Comparison of ENCODE assay signal across 28 cellular contexts in genomic region chr14:79407572-79407971, GRCh38.
"Had no signal": no experiment of that assay in that cellular context is flagged by ENCODE, and none has a peak within 500 bp of the region (broad histone marks: within the 10 kb centered on the region; RNA-seq: fewer than 3 reads in every experiment).

No MANE protein-coding gene starts in this region.

- H3K27me3 ChIP-seq: MG63 had no signal

- H3K36me3 ChIP-seq: MG63 had no signal

- DNase-seq: activated B cell treated with CpG ODN at 0.5 μM for 24 hours; activated CD4-positive, alpha-beta T cell treated with anti-CD3 and anti-CD28 coated beads for 1 hour; activated CD4-positive, alpha-beta T cell treated with anti-CD3 and anti-CD28 coated beads, Interleukin-2, amount 10 ng/mL, durations not matched to agents 24 days and 14 days; activated CD4-positive, alpha-beta T cell treated with anti-CD3 and anti-CD28 coated beads, Interleukin-2, amount 50 U/mL, for 48 hours; activated CD8-positive, alpha-beta memory T cell treated with anti-CD3 and anti-CD28 coated beads for 24 hours; activated gamma-delta T cell; activated naive CD4-positive, alpha-beta T cell treated with anti-CD3 and anti-CD28 coated beads for 36 hours; activated T-cell treated with anti-CD3 and anti-CD28 coated beads for 4 hours; activated T-cell treated with anti-CD3 and anti-CD28 coated beads, Interleukin-2, amount 50 U/mL, for 48 hours; amygdala; MG63; MV-4-11; NCI-H1092 treated with DMSO at 0.1 percent for 48 hours; NCI-H1417 treated with DMSO at 0.1 percent for 48 hours; NCI-H1694; NCI-H2029 treated with DMSO at 0.1 percent for 48 hours; NCI-H345; NCI-H510A; NCI-H526 treated with DMSO at 0.1 percent for 48 hours; SHP77 treated with DMSO at 0.1 percent for 48 hours; T-cell; T-helper 2 cell; T1000 had no signal

- H3K27ac ChIP-seq: KMS-11 had no signal

- FAIRE-seq: astrocyte, RCC 7860, TTC549 had no signal

- H3K4me3 ChIP-seq: MG63 had no signal

- ATAC-seq: activated T-helper 17 cell treated with anti-CD3 and anti-CD28 coated beads, Interleukin-2, amount 50 U/mL, for 72 hours; T-cell had no signal
